Comparison of ENCODE assay signal across 24 cellular contexts in genomic region chrX:15600071-15600470, GRCh38. TPM values are rescaled to one million over a fixed set of nuclear protein-coding genes. Genes with fewer than 3 reads are reported as not detected.
"Had no signal": no experiment of that assay in that cellular context is flagged by ENCODE, and none has a peak within 500 bp of the region (broad histone marks: within the 10 kb centered on the region; RNA-seq: fewer than 3 reads in every experiment).

No MANE protein-coding gene starts in this region.

- FAIRE-seq: endometrium, frontal cortex had no signal

- H3K36me3 ChIP-seq: colonic mucosa, prostate gland, stomach, upper lobe of right lung had no signal

- H3K27ac ChIP-seq: prostate gland, stomach, upper lobe of right lung had no signal

- DNase-seq: activated CD4-positive, alpha-beta T cell treated with anti-CD3 and anti-CD28 coated beads, Interleukin-2, amount 10 ng/mL, durations not matched to agents 7 days and 5 days; activated CD4-positive, CD25-positive, alpha-beta regulatory T cell; activated CD8-positive, alpha-beta T cell treated with anti-CD3 and anti-CD28 coated beads, Interleukin-2, amount 10 ng/mL, durations not matched to agents 7 days and 5 days; activated naive CD4-positive, alpha-beta T cell treated with anti-CD3 and anti-CD28 coated beads, Interleukin-2, amount 10 ng/mL, durations not matched to agents 7 days and 5 days; activated naive CD8-positive, alpha-beta T cell treated with anti-CD3 and anti-CD28 coated beads, Interleukin-2, amount 50 U/mL, for 24 hours; activated T-cell treated with anti-CD3 and anti-CD28 coated beads, Interleukin-2, amount 50 U/mL, for 4 hours; aorta; colonic mucosa; erythroblast; immature natural killer cell; nephron progenitor cell; stimulated activated CD4-positive, alpha-beta T cell treated with anti-CD3 and anti-CD28 coated beads, Interleukin-4, amount 100 ng/mL, for 24 hours; stomach; T-helper 1 cell; T-helper 9 cell; upper lobe of right lung had no signal

- H3K4me1 ChIP-seq: colonic mucosa, prostate gland, stomach, upper lobe of right lung had no signal

- H3K4me3 ChIP-seq: colonic mucosa, prostate gland, stomach, upper lobe of right lung had no signal

- ATAC-seq: activated CD8-positive, alpha-beta T cell treated with anti-CD3 and anti-CD28 coated beads, Interleukin-2, amount 10 ng/mL, durations not matched to agents 7 days and 5 days; activated naive CD8-positive, alpha-beta T cell treated with anti-CD3 and anti-CD28 coated beads, Interleukin-2, amount 50 U/mL, for 24 hours; activated T-cell treated with anti-CD3 and anti-CD28 coated beads, Interleukin-2, amount 50 U/mL, for 4 hours; SK-N-SH treated with all-trans-retinoic acid at 6 μM for 48 hours; stimulated activated effector memory CD8-positive, alpha-beta T cell treated with anti-CD3 and anti-CD28 coated beads, Interleukin-12 subunit alpha, Interleukin-12 subunit beta, amount 100 ng/mL, for 72 hours; upper lobe of right lung had no signal

- H3K27me3 ChIP-seq: colonic mucosa, upper lobe of right lung had no signal

- H3K9me3 ChIP-seq: colonic mucosa, prostate gland, stomach, upper lobe of right lung had no signal

RNA-seq across cellular contexts. Expression of gene ACE2, which starts 0.7 kb away (rescaled TPM):
- total RNA-seq: activated CD4-positive, alpha-beta T cell treated with anti-CD3 and anti-CD28 coated beads, Interleukin-2, amount 10 ng/mL, durations not matched to agents 7 days and 5 days; activated CD8-positive, alpha-beta T cell treated with anti-CD3 and anti-CD28 coated beads, Interleukin-2, amount 10 ng/mL, durations not matched to agents 7 days and 5 days; lung microvascular endothelial cell; myocyte; skeletal muscle tissue had no signal
- polyA plus RNA-seq: immature natural killer cell had no signal
